Comparison of ENCODE assay signal across 2 cellular contexts in genomic region chr12:117158911-117159310, GRCh38.
TF ChIP-seq lines count a peak whose summit lies in the region.

No MANE protein-coding gene starts in this region.

TF ChIP-seq in liver, 16 proteins besides CTCF, POLR2A, EP300 and RAD21:
- TF ChIP-seq REST (IDR thresholded peaks at IDR 0.05) (peak; percentile 54), HNF4G (IDR thresholded peaks at IDR 0.05) (no peak), HNF4A (conservative IDR thresholded peaks at IDR 0.05) (peak in 1 of 2 donors; percentile 19), FOXA2 (IDR thresholded peaks at IDR 0.05) (no peak), FOXA1 (IDR thresholded peaks at IDR 0.05) (no peak), ZBTB33 (IDR thresholded peaks at IDR 0.05) (no peak)

TF ChIP-seq in HepG2, 621 proteins besides CTCF, POLR2A, EP300 and RAD21:
- no peak for TF ChIP-seq ZNF343 (CRISPR knock-in tag; IDR thresholded peaks at IDR 0.05)
- TF ChIP-seq ZEB1 (IDR thresholded peaks at IDR 0.05; ENCODE audit: insufficient replicate concordance, low read depth) = no peak
